8 cellular contexts compared by ENCODE assay signal in the genomic region with DNA sequence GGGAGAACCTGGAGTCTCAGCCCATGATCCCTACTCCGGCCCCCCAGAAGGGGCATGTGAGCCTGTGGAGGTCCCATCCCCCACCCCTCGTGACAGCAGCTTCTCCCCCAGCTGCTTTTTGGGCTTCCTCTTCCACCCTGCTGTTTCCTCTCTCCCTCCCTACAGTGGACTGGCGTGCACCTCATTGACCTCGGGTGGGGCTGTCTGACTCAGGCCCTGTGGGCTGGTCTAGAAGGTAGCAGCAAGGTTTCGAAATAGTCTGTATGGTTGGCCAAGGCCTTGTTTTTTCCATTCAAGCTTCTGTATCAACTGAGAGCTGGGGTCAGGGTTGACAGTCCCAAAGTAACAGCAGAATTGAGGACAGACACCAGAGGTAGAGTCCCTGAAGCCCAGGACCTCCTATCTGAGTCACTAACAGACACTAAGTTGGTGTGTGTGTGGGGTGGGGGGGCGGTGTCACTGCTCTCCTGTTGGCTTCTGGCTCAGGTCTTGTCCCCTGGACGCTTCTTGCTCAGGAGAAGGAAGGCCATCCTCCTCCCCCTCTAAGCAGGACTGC. TPM values are rescaled to one million over a fixed set of nuclear protein-coding genes. Genes with fewer than 3 reads are reported as not detected.
DNase-seq lines count a peak whose midpoint lies in the region; ATAC-seq, FAIRE-seq and TF ChIP-seq lines count a peak whose summit lies in the region.

No MANE protein-coding gene starts in this region.

- no peaks in the 10 kb centered on the region for H3K79me2 ChIP-seq in GM23248 (ENCODE audit: insufficient read depth)
- no peaks in the 10 kb centered on the region for H3K79me2 ChIP-seq in GM12878 (ENCODE audit: control insufficient read depth, insufficient read depth, low read length)

- H3K4me2 ChIP-seq in GM23248 (ENCODE audit: unreplicated experiment) (peak overlapping the region; percentile 20), GM12878 (ENCODE audit: control insufficient read depth, insufficient read depth) (peak overlapping the region; percentile 20; the same call in 1 of the 2 replicates)

- intact Hi-C loops in GM12878 (cut with micrococcal nuclease; ENCODE audit: unreplicated experiment) (no loop called here), upper lobe of right lung (cut with DNase I) (no loop called here)

- SMC1A ChIA-PET in GM12878 (lab: Charles Lee; ENCODE audit: uncharacterized antibody, unreplicated experiment) = interaction anchor here (0.9 to 4.4 kb wide), 7 partner anchors 9 to 287 kb away, joined by 3 to 57 read pairs (median 5); partner anchors contain the start of gene TMEM218

- RAD21 ChIA-PET in GM12878 (lab: Charles Lee; ENCODE audit: unreplicated experiment) = interaction anchor here (0.8 to 5.9 kb wide), 5 partner anchors 7 to 287 kb away, joined by 3 to 87 read pairs (median 5); partner anchors contain the start of genes CCDC15, SLC37A2 and TMEM218

- H3K27ac ChIP-seq in GM23248 = 0 out of 2 replicates have a peak overlapping the region, but pooled peaks have one; percentile 7
- H3K27ac ChIP-seq in GM12878 (ENCODE audit: control insufficient read depth, insufficient read depth) = peak overlapping the region; percentile 48
- peak overlapping the region; percentile 51 for H3K27ac ChIP-seq in upper lobe of right lung

- H3K9ac ChIP-seq in GM23248 = no peak overlapping the region
- H3K9ac ChIP-seq in GM12878 (ENCODE audit: control insufficient read depth, insufficient read depth, low read length) = no peak overlapping the region

- ATAC-seq in GM18499 (IDR thresholded peaks at IDR 0.05; ENCODE audit: insufficient read depth, unreplicated experiment) = peak; percentile 61
- ATAC-seq in GM12878 = peak; percentile 74
- peak; percentile 82 for ATAC-seq in left lobe of liver
- ATAC-seq in upper lobe of right lung = peak; percentile 92
- ATAC-seq in SK-N-SH treated with all-trans-retinoic acid at 6 μM for 48 hours = no peak

- TF ChIP-seq EP300 in GM12878 (IDR thresholded peaks at IDR 0.05; ENCODE audit: borderline replicate concordance in 1 of 2, control insufficient read depth in 1 of 2, low read depth in 2 of 2, low read length in 2 of 2) = peak; percentile 54 to 66; a peak in 2 of 4 replicates

- TF ChIP-seq RAD21 in GM12878 (IDR thresholded peaks at IDR 0.05; ENCODE audit: insufficient read depth, low read depth, low read length) = no peak

- peak overlapping the region; percentile 59; the same call in 1 of the 2 replicates for H2AFZ ChIP-seq in GM23248
- H2AFZ ChIP-seq in GM12878 (ENCODE audit: control insufficient read depth, low read depth, low read length) = peak overlapping the region; percentile 46

- peak; percentile 90 for DNase-seq in GM23248
- DNase-seq in KBM-7 = peak; percentile 92
- peak; percentile 56 for DNase-seq in GM12878 (ENCODE audit: low read depth, low spot score)
- DNase-seq in left lobe of liver (ENCODE audit: low spot score) = peak; percentile 58
- peak; percentile 89 for DNase-seq in upper lobe of right lung
- no peak for DNase-seq in NCI-H128 (lab: John Stamatoyannopoulos, UW; ENCODE audit: unreplicated experiment)

- H4K20me1 ChIP-seq in GM23248 (ENCODE audit: insufficient read depth) = no peaks in the 10 kb centered on the region
- H4K20me1 ChIP-seq in GM12878 (ENCODE audit: control insufficient read depth, insufficient read depth) = no peaks in the 10 kb centered on the region

- H3F3A ChIP-seq in GM23248 (ENCODE audit: insufficient read depth) = no peaks in the 10 kb centered on the region

- in situ Hi-C loops in GM23248 (cut with MboI) (no loop called here), KBM-7 (cut with MboI; ENCODE audit: low pct_unique_long_range_greater_than_20kb, low sequenced_read_pairs) (no loop called here), GM12878 (cut with MboI) (no loop called here)

- FAIRE-seq in GM12878 (lab: Jason Lieb, UNC) = peak; percentile 78

- BruUV-seq in GM12878 (replicated peaks; lab: Mats Ljungman, UMichigan) = no TSS peak

- no peak for TF ChIP-seq CTCF in GM12878 (IDR thresholded peaks at IDR 0.05 in 2 of 3, conservative IDR thresholded peaks at IDR 0.05 in 1 of 3; ENCODE audit: control insufficient read depth in 2 of 3, extremely low read depth in 1 of 3, insufficient read depth in 1 of 3, low read depth in 3 of 3, low read length in 3 of 3)
- TF ChIP-seq CTCF in upper lobe of right lung (IDR thresholded peaks at IDR 0.05) = no peak

- H3K9me3 ChIP-seq in GM23248 (ENCODE audit: low read depth) (no peaks in the 10 kb centered on the region), GM12878 (replicated peaks; ENCODE audit: control insufficient read depth, insufficient read depth, low read length) (no peaks in the 10 kb centered on the region), upper lobe of right lung (no peaks in the 10 kb centered on the region)

- CTCF ChIA-PET in GM12878 (lab: Yijun Ruan, JAX) = interaction anchor here (1.1 to 6.6 kb wide), 6 partner anchors 7 to 72 kb away, joined by 3 to 46 read pairs (median 6); partner anchors contain the start of genes SLC37A2 and TMEM218

- H3K27me3 ChIP-seq in GM23248 (replicated peaks; ENCODE audit: insufficient read depth) = no peaks in the 10 kb centered on the region
- no peaks in the 10 kb centered on the region for H3K27me3 ChIP-seq in GM12878 (replicated peaks in 1 of 2; ENCODE audit: control insufficient read depth in 2 of 2, insufficient read depth in 2 of 2, low read length in 1 of 2)
- peaks cover 6% of the 10 kb centered on the region for H3K27me3 ChIP-seq in upper lobe of right lung

- TF ChIP-seq POLR2A in GM12878 (IDR thresholded peaks at IDR 0.05; ENCODE audit: low read depth, low read length) = peak; percentile 34; the same call in 1 of the 2 replicates

- H3K4me3 ChIP-seq in GM23248 = no peak overlapping the region
- H3K4me3 ChIP-seq in GM12878 = no peak overlapping the region
- H3K4me3 ChIP-seq in upper lobe of right lung = no peak overlapping the region

- no peaks in the 10 kb centered on the region for H3K9me2 ChIP-seq in GM23248 (ENCODE audit: insufficient read depth)

- peaks cover 23% of the 10 kb centered on the region for H3K4me1 ChIP-seq in GM23248 (ENCODE audit: insufficient read depth)
- peaks cover 43% of the 10 kb centered on the region for H3K4me1 ChIP-seq in GM12878 (ENCODE audit: control insufficient read depth, insufficient read depth, low read length)
- peaks cover 10% of the 10 kb centered on the region for H3K4me1 ChIP-seq in upper lobe of right lung

- 74 to 79% methylated on average over 6 to 7 of the region's 7 CpGs for WGBS in GM23248 (ENCODE audit: low coverage in 1 of 2, low lambda C conversion rate in 2 of 2, missing lambda C conversion rate in 2 of 2), 2 experiments
- WGBS in GM12878 (ENCODE audit: insufficient coverage, insufficient replicate concordance, low lambda C conversion rate, missing lambda C conversion rate) = 17% methylated on average over 7 of the region's 7 CpGs

- H3K36me3 ChIP-seq in GM23248 (ENCODE audit: low read depth) (no peaks in the 10 kb centered on the region), GM12878 (ENCODE audit: control insufficient read depth in 2 of 2, insufficient read depth in 2 of 2, low read length in 1 of 2) (no peaks in the 10 kb centered on the region), upper lobe of right lung (no peaks in the 10 kb centered on the region)

- POLR2A ChIA-PET in GM12878 (lab: Charles Lee) = interaction anchor here (0.8 to 4.1 kb wide), 7 partner anchors 7 to 522 kb away, joined by 3 to 55 read pairs (median 7); partner anchors contain the start of genes CCDC15, SLC37A2, STT3A and TMEM218

TF ChIP-seq in SK-N-SH treated with all-trans-retinoic acid at 6 μM for 48 hours, 23 proteins besides CTCF, POLR2A, EP300 and RAD21 (continues in another document):
- no peak for TF ChIP-seq ZFP3 (CRISPR knock-in tag; IDR thresholded peaks at IDR 0.05)

RNA-seq across cellular contexts. Expression of gene SLC37A2, which starts 7.7 kb away (rescaled TPM):
- total RNA-seq in GM23248 (2014; rRNA removed; shearing (Covaris generic)) = 2.6 and 5.2 TPM in 2 replicates
- polyA plus RNA-seq in GM23248 (2016; fragmentation: Nextera tagmentation; extraction: Ambion mirVana) (1.2 and 1.7 TPM in 2 replicates), GM12878 (2011; rRNA removed) (8.3 and 9.8 TPM in 2 replicates), GM12878 (2014; fragmentation: Illumina TruSeq; extraction: Trizol) (1.4 and 1.7 TPM in 2 replicates), GM12878 (2014; fragmentation: Nextera tagmentation; extraction: Ambion mirVana) (under 1 TPM; 0.26 to 0.29 TPM), GM12878 (2014; rRNA removed) (2.5 and 2.7 TPM in 2 replicates), GM12878 (2016; fragmentation: Nextera tagmentation; extraction: Ambion mirVana) (1 to 10 TPM in 1 of 2 experiments, under 1 TPM in 1; 0.99 to 2.3 TPM)
- total RNA-seq in GM12878 (2013; cell fraction: nucleolus; rRNA removed) = 7.1 and 8.3 TPM in 2 replicates
- total RNA-seq in GM12878 (2014; rRNA removed) (2.4 and 2.7 TPM in 2 replicates), GM12878 (2014; rRNA removed; fragmentation: Illumina TruSeq; extraction: Trizol) (1.3 and 1.4 TPM in 2 replicates), GM12878 (2021) (3.0 and 3.4 TPM in 2 replicates), left lobe of liver (3.1 TPM), upper lobe of right lung (25.1 TPM)
- polyA plus RNA-seq in GM12878 (2011; ENCODE audit: low read depth) = 0.73 TPM
- 12.1 and 13.1 TPM in 2 replicates for polyA plus RNA-seq in GM12878 (2011; cell fraction: cytosol; rRNA removed)
- 26.6 and 33.5 TPM in 2 replicates for polyA plus RNA-seq in GM12878 (2011; cell fraction: nucleus; rRNA removed)
- 0.91 and 2.3 TPM in 2 replicates for polyA plus RNA-seq in GM12878 (2012)
- polyA minus RNA-seq in GM12878 (2011; rRNA and poly(A)+ RNA removed) = 8.5 and 13.3 TPM in 2 replicates
- 3.2 and 4.4 TPM in 2 replicates for polyA minus RNA-seq in GM12878 (2011; cell fraction: cytosol; rRNA and poly(A)+ RNA removed)
- 8.2 and 8.5 TPM in 2 replicates for polyA minus RNA-seq in GM12878 (2011; cell fraction: nucleus; rRNA and poly(A)+ RNA removed)

RNA-seq across cellular contexts. Expression of gene TMEM218, which starts 40.6 kb away (rescaled TPM):
- total RNA-seq in GM23248 (2014; rRNA removed; shearing (Covaris generic)) = 31.9 and 44.9 TPM in 2 replicates
- 30.1 and 32.8 TPM in 2 replicates for polyA plus RNA-seq in GM23248 (2016; fragmentation: Nextera tagmentation; extraction: Ambion mirVana)
- 30.1 and 34.6 TPM in 2 replicates for total RNA-seq in GM12878 (2013; cell fraction: nucleolus; rRNA removed)
- total RNA-seq in GM12878 (2014; rRNA removed) = 28.9 and 37.9 TPM in 2 replicates
- total RNA-seq in GM12878 (2014; rRNA removed; fragmentation: Illumina TruSeq; extraction: Trizol) = 24.0 and 27.0 TPM in 2 replicates
- 14.4 and 19.9 TPM in 2 replicates for total RNA-seq in GM12878 (2021)
- polyA plus RNA-seq in GM12878 (2011; ENCODE audit: low read depth) = 17.7 TPM
- 35.7 and 36.8 TPM in 2 replicates for polyA plus RNA-seq in GM12878 (2011; rRNA removed)
- 37.2 and 37.5 TPM in 2 replicates for polyA plus RNA-seq in GM12878 (2011; cell fraction: cytosol; rRNA removed)
- 39.8 and 42.6 TPM in 2 replicates for polyA plus RNA-seq in GM12878 (2011; cell fraction: nucleus; rRNA removed)
- 17.1 and 19.5 TPM in 2 replicates for polyA plus RNA-seq in GM12878 (2012)
- 30.5 and 46.9 TPM in 2 replicates for polyA plus RNA-seq in GM12878 (2014; fragmentation: Illumina TruSeq; extraction: Trizol)
- 10 to 100 TPM; 11.2 to 15.5 TPM for polyA plus RNA-seq in GM12878 (2014; fragmentation: Nextera tagmentation; extraction: Ambion mirVana)
- polyA plus RNA-seq in GM12878 (2014; rRNA removed) = 25.2 and 28.7 TPM in 2 replicates
- 10 to 100 TPM; 45.7 to 50.3 TPM for polyA plus RNA-seq in GM12878 (2016; fragmentation: Nextera tagmentation; extraction: Ambion mirVana)
- 11.5 and 12.2 TPM in 2 replicates for polyA minus RNA-seq in GM12878 (2011; rRNA and poly(A)+ RNA removed)
- 5.1 and 6.4 TPM in 2 replicates for polyA minus RNA-seq in GM12878 (2011; cell fraction: cytosol; rRNA and poly(A)+ RNA removed)
- polyA minus RNA-seq in GM12878 (2011; cell fraction: nucleus; rRNA and poly(A)+ RNA removed) = 10.8 and 15.3 TPM in 2 replicates
- 9.3 TPM for total RNA-seq in left lobe of liver
- total RNA-seq in upper lobe of right lung = 19.0 TPM
